23 cellular contexts compared by ENCODE assay signal in genomic region chr5:98742395-98743073, GRCh38.
"Had no signal": no experiment of that assay in that cellular context is flagged by ENCODE, and none has a peak within 500 bp of the region (broad histone marks: within the 10 kb centered on the region; RNA-seq: fewer than 3 reads in every experiment).

No MANE protein-coding gene starts in this region.

- H3K36me3 ChIP-seq: brain microvascular endothelial cell, heart left ventricle, neutrophil, upper lobe of left lung had no signal

- H3K4me3 Mint-ChIP-seq: activated B cell treated with CpG ODN at 0.5 μM for 24 hours; activated CD4-positive, alpha-beta T cell treated with anti-CD3 and anti-CD28 coated beads, Interleukin-2, amount 10 ng/mL, durations not matched to agents 24 days and 14 days; activated CD8-positive, alpha-beta T cell treated with anti-CD3 and anti-CD28 coated beads, Interleukin-2, amount 10 ng/mL, durations not matched to agents 7 days and 5 days; activated naive CD8-positive, alpha-beta T cell; activated T-cell treated with anti-CD3 and anti-CD28 coated beads, Interleukin-2, amount 50 U/mL, for 72 hours; dendritic cell treated with granulocyte-macrophage colony-stimulating factor and Interleukin-4, amounts not matched to agents 40 ng/mL and 50 ng/mL, for 4 days; naive B cell; stimulated activated naive CD8-positive, alpha-beta T cell treated with anti-CD3 and anti-CD28 coated beads, Interleukin-15, Interleukin-2, amounts not matched to agents 100 ng/mL and 50 ng/mL, for 24 hours had no signal

- H3K9me3 Mint-ChIP-seq: activated CD4-positive, alpha-beta T cell treated with anti-CD3 and anti-CD28 coated beads, Interleukin-2, amount 10 ng/mL, durations not matched to agents 24 days and 14 days; dendritic cell treated with granulocyte-macrophage colony-stimulating factor and Interleukin-4, amounts not matched to agents 40 ng/mL and 50 ng/mL, for 4 days; stimulated activated naive CD8-positive, alpha-beta T cell treated with anti-CD3 and anti-CD28 coated beads, Interleukin-15, Interleukin-2, amounts not matched to agents 100 ng/mL and 50 ng/mL, for 24 hours had no signal

- H3K9me3 ChIP-seq: neutrophil had no signal

- ATAC-seq: activated CD8-positive, alpha-beta T cell treated with anti-CD3 and anti-CD28 coated beads, Interleukin-2, amount 10 ng/mL, durations not matched to agents 7 days and 5 days; activated T-cell treated with anti-CD3 and anti-CD28 coated beads, Interleukin-2, amount 50 U/mL, for 72 hours; heart left ventricle; left cardiac atrium had no signal

- H3K79me2 ChIP-seq: parathyroid adenoma had no signal

- H3K36me3 Mint-ChIP-seq: activated naive CD8-positive, alpha-beta T cell had no signal

- H3K4me3 ChIP-seq: heart left ventricle, lung, upper lobe of left lung had no signal

- H3K9ac ChIP-seq: parathyroid adenoma had no signal

- H3K4me1 Mint-ChIP-seq: activated B cell treated with CpG ODN at 0.5 μM for 24 hours; activated CD4-positive, alpha-beta T cell treated with anti-CD3 and anti-CD28 coated beads, Interleukin-2, amount 10 ng/mL, durations not matched to agents 24 days and 14 days; naive B cell had no signal

- H3K4me1 ChIP-seq: heart left ventricle, parathyroid adenoma, upper lobe of left lung had no signal

- H3K27ac Mint-ChIP-seq: activated B cell treated with CpG ODN at 0.5 μM for 24 hours; activated CD4-positive, alpha-beta T cell treated with anti-CD3 and anti-CD28 coated beads, Interleukin-2, amount 10 ng/mL, durations not matched to agents 24 days and 14 days; activated CD8-positive, alpha-beta T cell treated with anti-CD3 and anti-CD28 coated beads, Interleukin-2, amount 10 ng/mL, durations not matched to agents 7 days and 5 days; activated naive CD8-positive, alpha-beta T cell; activated T-cell treated with anti-CD3 and anti-CD28 coated beads, Interleukin-2, amount 50 U/mL, for 72 hours; dendritic cell treated with granulocyte-macrophage colony-stimulating factor and Interleukin-4, amounts not matched to agents 40 ng/mL and 50 ng/mL, for 4 days; naive B cell; stimulated activated naive CD8-positive, alpha-beta T cell treated with anti-CD3 and anti-CD28 coated beads, Interleukin-15, Interleukin-2, amounts not matched to agents 100 ng/mL and 50 ng/mL, for 24 hours had no signal

- H2AFZ ChIP-seq: parathyroid adenoma had no signal

- H3K27ac ChIP-seq: brain microvascular endothelial cell, heart left ventricle, neutrophil, parathyroid adenoma, upper lobe of left lung had no signal

- DNase-seq: activated B cell treated with CpG ODN at 0.5 μM for 24 hours; activated CD4-positive, alpha-beta T cell treated with anti-CD3 and anti-CD28 coated beads, Interleukin-2, amount 10 ng/mL, durations not matched to agents 24 days and 14 days; activated CD8-positive, alpha-beta memory T cell treated with anti-CD3 and anti-CD28 coated beads, Interleukin-2, amount 50 U/mL, for 4 hours; activated CD8-positive, alpha-beta T cell treated with anti-CD3 and anti-CD28 coated beads, Interleukin-2, amount 10 ng/mL, durations not matched to agents 7 days and 5 days; activated gamma-delta T cell; activated T-cell treated with anti-CD3 and anti-CD28 coated beads, Interleukin-2, amount 50 U/mL, for 72 hours; brain microvascular endothelial cell; cerebellar nuclear complex; effector memory CD4-positive, alpha-beta T cell; foreskin melanocyte; heart left ventricle; left cardiac atrium; midbrain; naive B cell; small intestine; stimulated activated CD4-positive, alpha-beta T cell treated with anti-CD3 and anti-CD28 coated beads, Interleukin-4, amount 100 ng/mL, for 24 hours; upper lobe of left lung had no signal

- H3K27me3 ChIP-seq: brain microvascular endothelial cell, neutrophil, upper lobe of left lung had no signal
